In genomic region chr6:2264932-2265331, GRCh38 we compare ENCODE assay signal across 19 cellular contexts. TPM values are rescaled to one million over a fixed set of nuclear protein-coding genes. Genes with fewer than 3 reads are reported as not detected.
DNase-seq lines count a peak whose midpoint lies in the region; ATAC-seq and TF ChIP-seq lines count a peak whose summit lies in the region.
"Had no signal": no experiment of that assay in that cellular context is flagged by ENCODE, and none has a peak within 500 bp of the region (broad histone marks: within the 10 kb centered on the region; RNA-seq: fewer than 3 reads in every experiment).

No MANE protein-coding gene starts in this region.

- CTCF ChIA-PET in BJ (lab: Yijun Ruan, JAX), result interaction anchor here (0.7 kb wide), 1 partner anchor 12 kb away, joined by 3 read pairs; no protein-coding TSS in a partner anchor

- peak; percentile 6; the same call in 1 of the 2 replicates for TF ChIP-seq CTCF in BJ (IDR thresholded peaks at IDR 0.05; ENCODE audit: insufficient read depth, low read depth, low read length)

- no peak for ATAC-seq in HG03520 (IDR thresholded peaks at IDR 0.05; ENCODE audit: unreplicated experiment)
- ATAC-seq in GM21786 (IDR thresholded peaks at IDR 0.05; ENCODE audit: unreplicated experiment), result no peak
- ATAC-seq: activated T-cell treated with anti-CD3 and anti-CD28 coated beads, Interleukin-2, amount 50 U/mL, for 4 hours; left ventricle myocardium superior; Panc1 had no signal

- DNase-seq in BJ (ENCODE audit: low read depth) (no peak), LHCN-M2 (ENCODE audit: low read depth) (peak; percentile 21), dermis blood vessel endothelial cell (peak; percentile 17), kidney tubule cell (ENCODE audit: low spot score) (peak; percentile 82), NCI-H526 treated with DMSO at 0.1 percent for 48 hours (lab: John Stamatoyannopoulos, UW) (no peak), anterior cingulate cortex (lab: John Stamatoyannopoulos, UW) (no peak)
- DNase-seq: activated naive CD4-positive, alpha-beta T cell treated with anti-CD3 and anti-CD28 coated beads, Interleukin-2, amount 10 ng/mL, durations not matched to agents 7 days and 5 days; activated T-cell treated with anti-CD3 and anti-CD28 coated beads, Interleukin-2, amount 50 U/mL, for 4 hours; COR-L47; left ventricle myocardium superior; MM.1S; NCI-H1694 had no signal

- H3K4me3 ChIP-seq in BJ (ENCODE audit: low read depth, low read length), result no peak overlapping the region
- H3K4me3 ChIP-seq: coronary artery, HAP-1, SK-N-MC, suprapubic skin had no signal

- POLR2A ChIA-PET in BJ (lab: Charles Lee), result no interaction called here

- no peaks in the 10 kb centered on the region for H3K27me3 ChIP-seq in BJ (ENCODE audit: control insufficient read depth, insufficient read depth, low read length)
- H3K27me3 ChIP-seq: suprapubic skin had no signal

- H3K36me3 ChIP-seq in BJ (ENCODE audit: control insufficient read depth, insufficient read depth, low read length), result no peaks in the 10 kb centered on the region
- H3K36me3 ChIP-seq: HAP-1, suprapubic skin had no signal

RNA-seq across cellular contexts. Expression of gene GMDS, which starts 19.5 kb away (rescaled TPM):
- 7.1 and 10.7 TPM in 2 replicates for polyA plus RNA-seq in BJ (2011; rRNA removed)
- polyA minus RNA-seq in BJ (2011; rRNA and poly(A)+ RNA removed), result 3.1 and 5.2 TPM in 2 replicates
- total RNA-seq in LHCN-M2 (2014; rRNA removed) (6.2 and 11.0 TPM in 2 replicates), dermis blood vessel endothelial cell (12.6 and 21.1 TPM in 2 replicates)
- polyA plus RNA-seq in LHCN-M2 (2012), result 15.8 TPM

Comparison
In these comparisons a context has a peak if more than half of its experiments do, and no peak if none do; other contexts are left out.
1. DNase-seq: peak in LHCN-M2 (single experiment), dermis blood vessel endothelial cell (single experiment) and kidney tubule cell (single experiment); none in BJ (single experiment), NCI-H526 treated with DMSO at 0.1 percent for 48 hours (single experiment) and anterior cingulate cortex (0 of 58).